ENCODE assay signal across 7 cellular contexts in the genomic region with DNA sequence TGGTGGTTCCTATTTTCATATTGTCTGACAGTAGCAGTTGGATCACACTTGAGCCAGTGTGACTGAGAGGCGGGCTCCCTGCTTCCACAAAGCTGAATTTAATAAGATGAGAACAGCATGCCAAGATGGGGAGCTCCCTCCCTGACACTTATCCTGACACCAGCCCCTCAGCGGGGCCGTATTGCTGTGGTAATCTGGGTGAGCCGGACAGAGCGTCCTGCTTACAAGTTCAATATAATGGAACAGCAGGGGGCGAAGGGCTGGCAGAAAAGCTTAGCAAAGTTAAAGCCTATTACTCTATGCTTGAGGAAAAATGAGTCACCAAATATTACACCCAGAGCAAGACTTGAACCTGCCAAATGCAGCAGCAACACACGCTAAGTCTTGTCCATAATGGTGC.
A peak's percentile ranks its signal among the peaks of the same experiment; 100 is the strongest.
DNase-seq lines count a peak whose midpoint lies in the region; ATAC-seq and TF ChIP-seq lines count a peak whose summit lies in the region.

No MANE protein-coding gene starts in this region.

- H3K4me1 ChIP-seq in RWPE2 (ENCODE audit: insufficient read depth, poor library complexity, severe bottlenecking), result no peaks in the 10 kb centered on the region

- no peak overlapping the region for H3K27ac ChIP-seq in RWPE2 (ENCODE audit: poor library complexity, severe bottlenecking)

- ATAC-seq in RWPE2 (ENCODE audit: low read depth), result 0 out of 3 replicates have a peak, but pooled peaks have one; percentile 38
- ATAC-seq in Right ventricle myocardium superior (ENCODE audit: poor library complexity), result peak; percentile 43
- ATAC-seq in HG03342 (IDR thresholded peaks at IDR 0.05; ENCODE audit: unreplicated experiment), result no peak

- DNase-seq in HCEC 1CT (peak; percentile 65), RWPE2 (ENCODE audit: low spot score) (no peak), Right ventricle myocardium superior (peak; percentile 40), retinal pigment epithelial cell (ENCODE audit: low read depth) (peak; percentile 34), SKM-1 (lab: John Stamatoyannopoulos, UW; ENCODE audit: unreplicated experiment) (no peak)
- DNase-seq in activated CD4-positive, alpha-beta T cell treated with anti-CD3 and anti-CD28 coated beads for 4 hours, result no peak

- no peaks in the 10 kb centered on the region for H3K36me3 ChIP-seq in RWPE2 (ENCODE audit: low read depth)

- TF ChIP-seq CTCF in RWPE2 (IDR thresholded peaks at IDR 0.05; ENCODE audit: poor library complexity, severe bottlenecking), result no peak
- peak; percentile 47 for TF ChIP-seq CTCF in retinal pigment epithelial cell (conservative IDR thresholded peaks at IDR 0.05; ENCODE audit: low read depth, low read length)

- H3K27me3 ChIP-seq in RWPE2 (ENCODE audit: insufficient read depth, poor library complexity, severe bottlenecking), result no peaks in the 10 kb centered on the region

- no peaks in the 10 kb centered on the region for H3K9me3 ChIP-seq in RWPE2 (ENCODE audit: severe bottlenecking)

- intact Hi-C loops in Right ventricle myocardium superior (cut with DNase I), result no loop called here

- H3K4me3 ChIP-seq in RWPE2 (ENCODE audit: severe bottlenecking) (no peak overlapping the region), retinal pigment epithelial cell (ENCODE audit: low read length) (no peak overlapping the region)

Comparison
In these comparisons a context has a peak if more than half of its experiments do, and no peak if none do; other contexts are left out.
1. DNase-seq: peak in HCEC 1CT (single experiment), Right ventricle myocardium superior (single experiment) and retinal pigment epithelial cell (single experiment); none in RWPE2 (single experiment), activated CD4-positive, alpha-beta T cell treated with anti-CD3 and anti-CD28 coated beads for 4 hours (0 of 2) and SKM-1 (single experiment).